ENCODE assay signal across 14 cellular contexts in genomic region chr2:200129756-200130462, GRCh38.
"Had no signal": no experiment of that assay in that cellular context is flagged by ENCODE, and none has a peak within 500 bp of the region (broad histone marks: within the 10 kb centered on the region; RNA-seq: fewer than 3 reads in every experiment).

No MANE protein-coding gene starts in this region.

- H3K36me3 ChIP-seq: brain microvascular endothelial cell had no signal

- DNase-seq: activated B cell treated with CpG ODN at 0.5 μM for 24 hours; activated CD4-positive, alpha-beta T cell treated with anti-CD3 and anti-CD28 coated beads for 48 hours; activated CD8-positive, alpha-beta T cell treated with anti-CD3 and anti-CD28 coated beads for 36 hours; activated naive CD4-positive, alpha-beta T cell; activated naive CD8-positive, alpha-beta T cell treated with anti-CD3 and anti-CD28 coated beads, Interleukin-2, amount 10 ng/mL, durations not matched to agents 7 days and 5 days; erythroblast; islet precursor cell; left ventricle myocardium superior; nephron progenitor cell; psoas muscle; SW 1271 had no signal

- H3K4me1 ChIP-seq: psoas muscle had no signal

- H3K27ac Mint-ChIP-seq: activated B cell treated with CpG ODN at 0.5 μM for 24 hours; activated CD8-positive, alpha-beta T cell treated with anti-CD3 and anti-CD28 coated beads for 36 hours; activated naive CD8-positive, alpha-beta T cell treated with anti-CD3 and anti-CD28 coated beads, Interleukin-2, amount 10 ng/mL, durations not matched to agents 7 days and 5 days; mesothelial cell of epicardium; stimulated activated memory B cell treated with anti-CD40 and anti-IgM and Interleukin-4, amounts not matched to agents 10 μg/mL and 1 μg/mL and 100 μg/mL, for 72 hours had no signal

- H3K27me3 ChIP-seq: brain microvascular endothelial cell had no signal

- ATAC-seq: activated CD8-positive, alpha-beta T cell treated with anti-CD3 and anti-CD28 coated beads for 36 hours; left ventricle myocardium superior; psoas muscle; stimulated activated memory B cell treated with anti-CD40 and anti-IgM and Interleukin-4, amounts not matched to agents 10 μg/mL and 1 μg/mL and 100 μg/mL, for 72 hours had no signal

- H3K36me3 Mint-ChIP-seq: activated naive CD8-positive, alpha-beta T cell treated with anti-CD3 and anti-CD28 coated beads, Interleukin-2, amount 10 ng/mL, durations not matched to agents 7 days and 5 days; stimulated activated memory B cell treated with anti-CD40 and anti-IgM and Interleukin-4, amounts not matched to agents 10 μg/mL and 1 μg/mL and 100 μg/mL, for 72 hours had no signal

- H3K4me1 Mint-ChIP-seq: activated B cell treated with CpG ODN at 0.5 μM for 24 hours; activated naive CD8-positive, alpha-beta T cell treated with anti-CD3 and anti-CD28 coated beads, Interleukin-2, amount 10 ng/mL, durations not matched to agents 7 days and 5 days; stimulated activated memory B cell treated with anti-CD40 and anti-IgM and Interleukin-4, amounts not matched to agents 10 μg/mL and 1 μg/mL and 100 μg/mL, for 72 hours had no signal

- H3K4me3 ChIP-seq: psoas muscle had no signal

- H3K4me3 Mint-ChIP-seq: activated B cell treated with CpG ODN at 0.5 μM for 24 hours; activated CD8-positive, alpha-beta T cell treated with anti-CD3 and anti-CD28 coated beads for 36 hours; activated naive CD8-positive, alpha-beta T cell treated with anti-CD3 and anti-CD28 coated beads, Interleukin-2, amount 10 ng/mL, durations not matched to agents 7 days and 5 days; mesothelial cell of epicardium; nephron progenitor cell; stimulated activated memory B cell treated with anti-CD40 and anti-IgM and Interleukin-4, amounts not matched to agents 10 μg/mL and 1 μg/mL and 100 μg/mL, for 72 hours had no signal

- H3K27ac ChIP-seq: psoas muscle had no signal

- H3K9me3 Mint-ChIP-seq: activated CD8-positive, alpha-beta T cell treated with anti-CD3 and anti-CD28 coated beads for 36 hours; activated naive CD8-positive, alpha-beta T cell treated with anti-CD3 and anti-CD28 coated beads, Interleukin-2, amount 10 ng/mL, durations not matched to agents 7 days and 5 days had no signal

- H3K27me3 Mint-ChIP-seq: stimulated activated memory B cell treated with anti-CD40 and anti-IgM and Interleukin-4, amounts not matched to agents 10 μg/mL and 1 μg/mL and 100 μg/mL, for 72 hours had no signal

- H3K9me3 ChIP-seq: psoas muscle had no signal
